In the genomic region with DNA sequence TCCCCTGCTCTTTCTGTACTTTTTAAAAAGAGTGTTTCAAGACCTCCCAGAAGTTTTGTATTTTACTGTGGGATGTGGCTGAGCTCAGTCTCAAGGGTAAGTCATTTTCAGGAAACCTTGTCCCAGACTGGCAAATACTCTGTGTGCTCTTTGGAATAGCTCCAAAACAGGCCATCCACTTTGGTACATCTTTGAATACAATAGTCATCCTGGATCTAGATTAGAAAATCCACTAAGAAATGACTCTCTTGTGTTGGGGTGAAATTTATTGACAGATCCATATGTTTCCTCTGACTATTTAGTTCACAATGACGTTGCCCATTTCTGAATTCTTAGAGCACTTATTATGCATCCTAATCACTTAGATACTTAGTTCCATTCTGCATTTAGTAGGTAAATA, we compare ENCODE assay signal across 15 cellular contexts.
"Had no signal": no experiment of that assay in that cellular context is flagged by ENCODE, and none has a peak within 500 bp of the region (broad histone marks: within the 10 kb centered on the region; RNA-seq: fewer than 3 reads in every experiment).

No MANE protein-coding gene starts in this region.

- H3K27ac ChIP-seq: gastrocnemius medialis, neural progenitor cell, sigmoid colon, thoracic aorta, uterus had no signal

- H3K36me3 ChIP-seq: gastrocnemius medialis, neural progenitor cell, sigmoid colon, thoracic aorta, uterus had no signal

- H3K9me3 ChIP-seq: gastrocnemius medialis, sigmoid colon, thoracic aorta, uterus had no signal

- ATAC-seq: stimulated activated naive CD8-positive, alpha-beta T cell treated with anti-CD3 and anti-CD28 coated beads, Interleukin-15, amount 100 ng/mL, for 72 hours had no signal

- H3K4me1 ChIP-seq: gastrocnemius medialis, neural progenitor cell, sigmoid colon, uterus had no signal

- DNase-seq: activated CD4-positive, alpha-beta memory T cell treated with anti-CD3 and anti-CD28 coated beads for 36 hours; activated CD4-positive, alpha-beta T cell treated with anti-CD3 and anti-CD28 coated beads for 1 hour; activated CD8-positive, alpha-beta memory T cell treated with anti-CD3 and anti-CD28 coated beads, Interleukin-2, amount 50 U/mL, for 4 hours; activated naive CD8-positive, alpha-beta T cell treated with anti-CD3 and anti-CD28 coated beads, Interleukin-2, amount 10 ng/mL, durations not matched to agents 7 days and 5 days; anterior cingulate cortex; kidney; stimulated activated CD4-positive, alpha-beta T cell treated with anti-CD3 and anti-CD28 coated beads, Interleukin-4, amount 100 ng/mL, for 24 hours; stimulated activated naive CD8-positive, alpha-beta T cell treated with anti-CD3 and anti-CD28 coated beads, Interleukin-15, amount 100 ng/mL, for 72 hours; T-helper 9 cell had no signal

- H3K27me3 ChIP-seq: gastrocnemius medialis, neural progenitor cell, sigmoid colon, uterus had no signal

- FAIRE-seq: bronchial epithelial cell, kidney had no signal

- H3K4me3 ChIP-seq: gastrocnemius medialis, neural progenitor cell, sigmoid colon, thoracic aorta, uterus had no signal
